15 cellular contexts compared by ENCODE assay signal in the genomic region with DNA sequence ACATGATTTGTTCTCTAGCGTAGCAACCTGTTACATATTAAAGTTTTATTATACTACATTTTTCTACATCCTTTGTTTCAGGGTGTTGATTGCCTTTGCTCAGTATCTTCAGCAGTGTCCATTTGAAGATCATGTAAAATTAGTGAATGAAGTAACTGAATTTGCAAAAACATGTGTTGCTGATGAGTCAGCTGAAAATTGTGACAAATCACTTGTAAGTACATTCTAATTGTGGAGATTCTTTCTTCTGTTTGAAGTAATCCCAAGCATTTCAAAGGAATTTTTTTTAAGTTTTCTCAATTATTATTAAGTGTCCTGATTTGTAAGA. TPM values are rescaled to one million over a fixed set of nuclear protein-coding genes. Genes with fewer than 3 reads are reported as not detected.
DNase-seq lines count a peak whose midpoint lies in the region; ATAC-seq and TF ChIP-seq lines count a peak whose summit lies in the region.
"Had no signal": no experiment of that assay in that cellular context is flagged by ENCODE, and none has a peak within 500 bp of the region (broad histone marks: within the 10 kb centered on the region; RNA-seq: fewer than 3 reads in every experiment).

No MANE protein-coding gene starts in this region.

- no peaks in the 10 kb centered on the region for H3K9me3 Mint-ChIP-seq in glutamatergic neuron (ENCODE audit: unreplicated experiment)
- H3K9me3 Mint-ChIP-seq: CD8-positive, alpha-beta memory T cell; HFFc6; IgD-negative memory B cell had no signal

- H3K27me3 Mint-ChIP-seq in glutamatergic neuron (ENCODE audit: unreplicated experiment) = no peaks in the 10 kb centered on the region
- H3K27me3 Mint-ChIP-seq: CD8-positive, alpha-beta memory T cell had no signal

- H3K4me3 Mint-ChIP-seq in glutamatergic neuron (ENCODE audit: unreplicated experiment) = no peak overlapping the region
- H3K4me3 Mint-ChIP-seq: CD8-positive, alpha-beta memory T cell; HFFc6; IgD-negative memory B cell had no signal

- peak overlapping the region; percentile 88 to 95 for H3K9ac ChIP-seq in liver (ENCODE audit: low read depth in 1 of 2, low read length in 2 of 2)
- H3K9ac ChIP-seq: BLaER1 had no signal

- no peaks in the 10 kb centered on the region for H3K27me3 ChIP-seq in liver (ENCODE audit: control insufficient read depth in 4 of 4, insufficient read depth in 4 of 4, low read length in 3 of 4)
- H3K27me3 ChIP-seq: BLaER1 had no signal

- TF ChIP-seq CTCF in epithelial cell of esophagus (IDR thresholded peaks at IDR 0.05; ENCODE audit: insufficient read depth, low read depth, low read length, missing control alignments) = no peak
- no peak for TF ChIP-seq CTCF in liver (IDR thresholded peaks at IDR 0.05; ENCODE audit: low read depth, low read length, missing input control)
- no peak for TF ChIP-seq CTCF in glutamatergic neuron (IDR thresholded peaks at IDR 0.05; ENCODE audit: partially characterized antibody, unreplicated experiment)

- H3K4me1 Mint-ChIP-seq in glutamatergic neuron (ENCODE audit: low read depth, unreplicated experiment) = no peaks in the 10 kb centered on the region
- H3K4me1 Mint-ChIP-seq: CD8-positive, alpha-beta memory T cell; IgD-negative memory B cell had no signal

- H3K4me3 ChIP-seq in epithelial cell of esophagus (ENCODE audit: low read length) (no peak overlapping the region), liver (ENCODE audit: low read depth in 1 of 3, low read length in 3 of 3) (peak overlapping the region; percentile 68 to 71 (median 70))
- H3K4me3 ChIP-seq: BLaER1 had no signal

- no peak for ATAC-seq in HG03097 (IDR thresholded peaks at IDR 0.05; ENCODE audit: low FRiP score, unreplicated experiment)

- peaks cover 0 to 42% (median 19%) of the 10 kb centered on the region in 4 donors for H3K36me3 ChIP-seq in liver (ENCODE audit: control insufficient read depth in 4 of 4, insufficient read depth in 3 of 4, low read depth in 1 of 4, low read length in 3 of 4)
- H3K36me3 ChIP-seq: BLaER1 had no signal

- peak; percentile 1 for DNase-seq in LHCN-M2 (ENCODE audit: low read depth)
- DNase-seq in epithelial cell of esophagus (ENCODE audit: low read depth) = peak; percentile 24
- no peak for DNase-seq in GF-D8 (lab: John Stamatoyannopoulos, UW)
- DNase-seq in glutamatergic neuron = no peak
- DNase-seq: AML-193; Caco-2; CD8-positive, alpha-beta memory T cell; DMS53; HCEC 1CT; HFFc6 had no signal

- WGBS in liver = 40% methylated on average over 1 of the region's 1 CpG

- TF ChIP-seq RAD21 in liver (IDR thresholded peaks at IDR 0.05) = peak in 1 of 2 donors; percentile 1

- no peaks in the 10 kb centered on the region for H3K36me3 Mint-ChIP-seq in glutamatergic neuron (ENCODE audit: unreplicated experiment)
- H3K36me3 Mint-ChIP-seq: CD8-positive, alpha-beta memory T cell; IgD-negative memory B cell had no signal

- peaks cover 0 to 39% (median 29%) of the 10 kb centered on the region in 4 donors for H3K4me1 ChIP-seq in liver (ENCODE audit: control insufficient read depth in 4 of 4, insufficient read depth in 4 of 4, low read length in 3 of 4)
- H3K4me1 ChIP-seq: BLaER1, Caco-2 had no signal

- H3K9me3 ChIP-seq in liver (ENCODE audit: control insufficient read depth in 4 of 4, low read length in 3 of 4) = no peaks in the 10 kb centered on the region
- H3K9me3 ChIP-seq: BLaER1, Caco-2 had no signal

- H3K27ac ChIP-seq in liver (ENCODE audit: low read depth in 1 of 2, low read length in 2 of 2) = peak overlapping the region; percentile 7 to 82
- H3K27ac ChIP-seq: BLaER1 had no signal

- H3K27ac Mint-ChIP-seq in glutamatergic neuron (ENCODE audit: unreplicated experiment) = no peak overlapping the region
- H3K27ac Mint-ChIP-seq: CD8-positive, alpha-beta memory T cell; HFFc6; IgD-negative memory B cell had no signal

TF ChIP-seq in liver, 16 proteins besides CTCF, POLR2A, EP300 and RAD21:
- peak in 1 of 2 donors; percentile 26 for TF ChIP-seq EGR1 (IDR thresholded peaks at IDR 0.05; ENCODE audit: low read depth in 2 of 2)
- TF ChIP-seq HNF4G (IDR thresholded peaks at IDR 0.05) = no peak

RNA-seq across cellular contexts. Expression of a gene that starts 2.4 kb away (rescaled TPM):
- total RNA-seq in LHCN-M2 (2014; rRNA removed) = not detected in 2 replicates
- not detected for polyA plus RNA-seq in LHCN-M2 (2012)
- over 10,000 TPM; 37,224 to 59,987 TPM for total RNA-seq in liver
- over 10,000 TPM; 33,161 to 33,802 TPM for polyA plus RNA-seq in liver
- total RNA-seq in glutamatergic neuron (ENCODE audit: unreplicated experiment) = not detected
- total RNA-seq: CD8-positive, alpha-beta memory T cell; H4; HFFc6 had no signal
- polyA plus RNA-seq: CD8-positive, alpha-beta memory T cell; IgD-negative memory B cell had no signal

RNA-seq across cellular contexts. Expression of a gene that starts 29.5 kb away (rescaled TPM):
- total RNA-seq in LHCN-M2 (2014; rRNA removed) (0.58 TPM in 1 of 2 replicates, not detected in the other), liver (1,000 to 10,000 TPM in 1 of 2 donors, 1 to 10 TPM in 1; 1.0 to 3,875 TPM), glutamatergic neuron (ENCODE audit: unreplicated experiment) (not detected)
- 1.8 TPM for polyA plus RNA-seq in LHCN-M2 (2012)
- polyA plus RNA-seq in liver = 1 to 10 TPM; 2.2 to 9.1 TPM
- total RNA-seq: CD8-positive, alpha-beta memory T cell had no signal
- polyA plus RNA-seq: CD8-positive, alpha-beta memory T cell; IgD-negative memory B cell had no signal

Comparison
In these comparisons a context has a peak if more than half of its experiments do, and no peak if none do; other contexts are left out.
1. DNase-seq: peak in LHCN-M2 (single experiment) and epithelial cell of esophagus (single experiment); none in GF-D8 (single experiment) and glutamatergic neuron (single experiment).
2. RNA of a gene that starts 2.4 kb away (total RNA-seq): 37,224 to 59,987 TPM in liver; not detected in glutamatergic neuron (single experiment) and not detected in LHCN-M2; every median in the first group is over 1,000 times any median in the second.